Comparison of ENCODE assay signal across 9 cellular contexts in the genomic region with DNA sequence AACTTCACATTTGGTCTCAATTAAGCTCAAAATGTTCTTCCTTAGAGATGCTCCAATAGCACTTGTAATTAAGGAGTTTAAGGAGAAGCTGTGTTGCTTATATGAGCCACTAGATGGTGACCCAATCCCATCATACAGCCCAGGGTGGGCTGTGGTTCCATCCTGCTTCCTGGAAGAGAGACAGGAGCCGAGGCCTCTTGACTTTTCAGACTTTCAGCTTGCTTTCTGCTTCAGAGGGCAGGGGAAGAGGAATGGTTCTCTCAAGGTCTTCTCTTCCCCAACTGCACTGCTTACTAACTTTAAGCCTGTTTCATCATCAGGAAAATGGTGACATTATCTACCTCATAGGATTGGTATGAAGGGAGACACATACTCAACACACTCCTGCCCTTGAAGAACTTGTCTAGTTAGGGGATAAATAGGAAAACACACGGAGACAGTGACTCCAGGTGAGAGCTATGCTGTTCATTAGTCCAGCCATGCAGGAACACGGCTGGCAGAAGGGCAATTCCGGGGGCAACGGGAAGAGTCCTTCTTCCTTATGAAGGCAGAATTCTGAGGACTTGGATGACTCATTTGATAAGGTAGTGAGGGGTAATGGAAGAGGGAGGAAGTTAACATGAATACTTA. TPM values are rescaled to one million over a fixed set of nuclear protein-coding genes. Genes with fewer than 3 reads are reported as not detected.
DNase-seq lines count a peak whose midpoint lies in the region; ATAC-seq and TF ChIP-seq lines count a peak whose summit lies in the region.
"Had no signal": no experiment of that assay in that cellular context is flagged by ENCODE, and none has a peak within 500 bp of the region (broad histone marks: within the 10 kb centered on the region; RNA-seq: fewer than 3 reads in every experiment).

No MANE protein-coding gene starts in this region.

- H3K27ac ChIP-seq in fibroblast of lung (ENCODE audit: insufficient read depth, low read length), result peak overlapping the region; percentile 42

- H3K36me3 Mint-ChIP-seq in T-helper 17 cell (ENCODE audit: low read depth), result peaks cover 2% of the 10 kb centered on the region
- H3K36me3 Mint-ChIP-seq in nephron (ENCODE audit: low read depth), result peaks cover 15% of the 10 kb centered on the region

- H3K4me1 ChIP-seq in fibroblast of lung (ENCODE audit: control insufficient read depth, extremely low read depth, insufficient read depth, low read length), result peaks cover 12% of the 10 kb centered on the region

- H3K4me3 Mint-ChIP-seq in T-helper 17 cell (no peak overlapping the region), nephron (no peak overlapping the region)
- H3K4me3 Mint-ChIP-seq: CD8-positive, alpha-beta T cell had no signal

- H3K9me3 ChIP-seq in T-helper 17 cell (ENCODE audit: control insufficient read depth, low read length, poor library complexity, severe bottlenecking), result no peaks in the 10 kb centered on the region
- H3K9me3 ChIP-seq in fibroblast of lung (ENCODE audit: control insufficient read depth, insufficient read depth, low read depth, low read length), result no peaks in the 10 kb centered on the region

- peak overlapping the region; percentile 30 for H3K4me2 ChIP-seq in fibroblast of lung (ENCODE audit: extremely low read depth, insufficient read depth, low read length)

- peak overlapping the region; percentile 77 for H3K27ac Mint-ChIP-seq in T-helper 17 cell
- H3K27ac Mint-ChIP-seq in nephron, result peak overlapping the region; percentile 76 to 84 (median 83)
- H3K27ac Mint-ChIP-seq: CD8-positive, alpha-beta T cell had no signal

- no peak overlapping the region for H3K9ac ChIP-seq in fibroblast of lung (ENCODE audit: insufficient read depth, low read length)

- H3K9me3 Mint-ChIP-seq in nephron, result no peaks in the 10 kb centered on the region
- H3K9me3 Mint-ChIP-seq: CD8-positive, alpha-beta T cell had no signal

- H3K79me2 ChIP-seq in fibroblast of lung (ENCODE audit: control insufficient read depth, insufficient read depth, low read length), result no peaks in the 10 kb centered on the region

- peaks cover 2% of the 10 kb centered on the region for H3K4me1 Mint-ChIP-seq in T-helper 17 cell
- peaks cover 16% of the 10 kb centered on the region for H3K4me1 Mint-ChIP-seq in nephron

- H3K4me3 ChIP-seq in fibroblast of lung (replicated peaks in 1 of 4; ENCODE audit: control extremely low read depth in 1 of 4, insufficient read depth in 1 of 4, low read depth in 3 of 4, low read length in 4 of 4), result no peak overlapping the region

- H2AFZ ChIP-seq in fibroblast of lung (ENCODE audit: low read length), result peak overlapping the region; percentile 47

- ATAC-seq in T-helper 17 cell, result no peak
- ATAC-seq in HG03196 (IDR thresholded peaks at IDR 0.05; ENCODE audit: unreplicated experiment), result no peak
- ATAC-seq: CD8-positive, alpha-beta T cell had no signal

- DNase-seq in DMS53 (lab: John Stamatoyannopoulos, UW), result peak; percentile 64
- DNase-seq in DMS53 treated with DMSO at 0.1 percent for 48 hours (lab: John Stamatoyannopoulos, UW; ENCODE audit: unreplicated experiment), result no peak
- peak; percentile 71 for DNase-seq in LHCN-M2 (ENCODE audit: low read depth)
- no peak for DNase-seq in T-helper 17 cell
- peak; percentile 71 to 86 for DNase-seq in fibroblast of lung (ENCODE audit: low read depth in 2 of 2)
- DNase-seq in HPDE6-E6E7 (ENCODE audit: extremely low spot score), result no peak

- no peaks in the 10 kb centered on the region for H3K27me3 Mint-ChIP-seq in T-helper 17 cell
- H3K27me3 Mint-ChIP-seq in nephron (ENCODE audit: low read depth), result no peaks in the 10 kb centered on the region

- no peaks in the 10 kb centered on the region for H3K36me3 ChIP-seq in fibroblast of lung (ENCODE audit: control insufficient read depth, insufficient read depth, low read length)

- no peaks in the 10 kb centered on the region for H3K27me3 ChIP-seq in fibroblast of lung (ENCODE audit: control insufficient read depth, insufficient read depth, low read length)

- TF ChIP-seq CTCF in fibroblast of lung (conservative IDR thresholded peaks at IDR 0.05 in 1 of 2, IDR thresholded peaks at IDR 0.05 in 1 of 2; ENCODE audit: low read depth in 1 of 2, low read length in 2 of 2) (peak; percentile 71 to 77), nephron (IDR thresholded peaks at IDR 0.05; ENCODE audit: unreplicated experiment in 3 of 3) (peak; percentile 87 to 93 (median 91))

- H4K20me1 ChIP-seq in fibroblast of lung (ENCODE audit: control insufficient read depth, extremely low read depth, insufficient read depth, low read length), result no peaks in the 10 kb centered on the region

RNA-seq across cellular contexts. Expression of a gene that starts 20.1 kb away (rescaled TPM):
- total RNA-seq in LHCN-M2 (2014; rRNA removed) (32.4 and 38.1 TPM in 2 replicates), T-helper 17 cell (1 to 10 TPM; 7.0 to 9.9 TPM), fibroblast of lung (28.0 and 31.9 TPM in 2 replicates)
- polyA plus RNA-seq in LHCN-M2 (2012), result 20.3 TPM
- polyA plus RNA-seq in fibroblast of lung, result 33.9 and 34.8 TPM in 2 replicates
- 19.1 and 19.3 TPM in 2 replicates for polyA plus RNA-seq in fibroblast of lung (2012)
- polyA minus RNA-seq in fibroblast of lung (ENCODE audit: low replicate concordance), result 14.9 and 15.6 TPM in 2 replicates

RNA-seq across cellular contexts. Expression of a gene that starts 28.3 kb away (rescaled TPM):
- total RNA-seq in LHCN-M2 (2014; rRNA removed), result 8.8 and 11.0 TPM in 2 replicates
- polyA plus RNA-seq in LHCN-M2 (2012), result 3.5 TPM
- total RNA-seq in T-helper 17 cell, result under 1 TPM; 0.52 to 0.90 TPM
- 0.26 and 0.83 TPM in 2 replicates for total RNA-seq in fibroblast of lung
- 0.36 and 2.2 TPM in 2 replicates for polyA plus RNA-seq in fibroblast of lung
- 0.41 and 2.6 TPM in 2 replicates for polyA plus RNA-seq in fibroblast of lung (2012)
- polyA minus RNA-seq in fibroblast of lung (ENCODE audit: low replicate concordance), result 5.9 TPM in 1 of 2 replicates, not detected in the other

Comparison
In these comparisons a context has a peak if more than half of its experiments do, and no peak if none do; other contexts are left out.
1. DNase-seq: peak in DMS53 (single experiment), LHCN-M2 (single experiment) and fibroblast of lung (2 of 2); none in DMS53 treated with DMSO at 0.1 percent for 48 hours (single experiment), T-helper 17 cell (0 of 3) and HPDE6-E6E7 (single experiment).